In the genomic region with DNA sequence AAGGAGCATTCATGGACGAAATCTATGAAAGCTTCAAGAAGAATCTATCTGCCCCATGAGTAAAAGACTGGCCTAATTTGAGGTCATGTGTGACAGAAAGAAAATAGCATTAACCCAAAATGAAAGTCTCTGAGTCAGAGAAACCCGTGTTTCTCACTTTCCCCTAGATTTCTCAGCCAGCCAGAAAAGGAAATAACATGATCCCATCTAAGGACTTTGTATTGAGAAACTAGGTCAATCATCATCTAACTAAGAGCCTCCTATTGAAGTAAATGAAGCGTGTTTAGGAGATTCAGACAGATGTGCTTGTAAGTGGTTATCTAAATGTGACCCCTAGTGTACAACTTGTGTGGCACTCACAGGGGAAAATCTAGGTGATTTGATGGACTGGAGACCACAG, we compare ENCODE assay signal across 11 cellular contexts.
DNase-seq lines count a peak whose midpoint lies in the region; ATAC-seq lines count a peak whose summit lies in the region.
"Had no signal": no experiment of that assay in that cellular context is flagged by ENCODE, and none has a peak within 500 bp of the region (broad histone marks: within the 10 kb centered on the region; RNA-seq: fewer than 3 reads in every experiment).

No MANE protein-coding gene starts in this region.

- intact Hi-C loops in aorta (cut with DNase I) = no loop called here

- no peaks in the 10 kb centered on the region for H3K9me3 ChIP-seq in effector memory CD4-positive, alpha-beta T cell (ENCODE audit: control insufficient read depth, low read length)
- no peaks in the 10 kb centered on the region for H3K9me3 ChIP-seq in aorta (ENCODE audit: control insufficient read depth, low read length)

- DNase-seq in DMS53 (lab: John Stamatoyannopoulos, UW) (peak; percentile 27), GM19238 (ENCODE audit: insufficient read length, low spot score) (peak; percentile 10), glomerular visceral epithelial cell (ENCODE audit: extremely low spot score) (peak; percentile 29), NOMO-1 treated with DMSO at 0.1 percent for 48 hours (lab: John Stamatoyannopoulos, UW; ENCODE audit: unreplicated experiment) (no peak), aorta (no peak), hippocampal formation (lab: John Stamatoyannopoulos, UW) (no peak)
- no peak for DNase-seq in effector memory CD4-positive, alpha-beta T cell
- DNase-seq: activated T-cell treated with anti-CD3 and anti-CD28 coated beads, Interleukin-2, amount 50 U/mL, for 4 hours; NCI-H2081 treated with DMSO at 0.1 percent for 48 hours; T-helper 2 cell had no signal

- WGBS in aorta, 2 donors = 45 to 59% methylated on average over 3 of the region's 3 CpGs

- no peak overlapping the region for H3K4me3 ChIP-seq in effector memory CD4-positive, alpha-beta T cell (ENCODE audit: insufficient read depth, low read depth, low read length, poor library complexity, severe bottlenecking)
- no peak overlapping the region for H3K4me3 ChIP-seq in aorta (ENCODE audit: low read length in 2 of 2)

- H3K36me3 ChIP-seq in effector memory CD4-positive, alpha-beta T cell (ENCODE audit: control insufficient read depth, insufficient read depth, low read length) = no peaks in the 10 kb centered on the region
- H3K36me3 ChIP-seq in aorta (ENCODE audit: control insufficient read depth in 1 of 2, insufficient read depth in 2 of 2, low read length in 1 of 2) = no peaks in the 10 kb centered on the region

- no peaks in the 10 kb centered on the region for H3K4me1 ChIP-seq in effector memory CD4-positive, alpha-beta T cell (ENCODE audit: control insufficient read depth, insufficient read depth, low read length, poor library complexity, severe bottlenecking)
- H3K4me1 ChIP-seq in aorta (ENCODE audit: control insufficient read depth in 1 of 2, insufficient read depth in 2 of 2, low read length in 2 of 2) = peaks cover 3 to 4% of the 10 kb centered on the region in 2 donors

- peak; percentile 82 for ATAC-seq in HG03460 (IDR thresholded peaks at IDR 0.05; ENCODE audit: unreplicated experiment)
- no peak for ATAC-seq in aorta (ENCODE audit: low FRiP score)
- ATAC-seq: activated T-cell treated with anti-CD3 and anti-CD28 coated beads, Interleukin-2, amount 50 U/mL, for 4 hours had no signal

- H3K27me3 ChIP-seq in effector memory CD4-positive, alpha-beta T cell (replicated peaks; ENCODE audit: control insufficient read depth, insufficient read depth, low read length, poor library complexity, severe bottlenecking) = no peaks in the 10 kb centered on the region
- no peaks in the 10 kb centered on the region for H3K27me3 ChIP-seq in aorta (ENCODE audit: control insufficient read depth in 1 of 2, insufficient read depth in 2 of 2, low read length in 1 of 2)

- H3K27ac ChIP-seq in effector memory CD4-positive, alpha-beta T cell (ENCODE audit: insufficient read depth, low read length, poor library complexity, severe bottlenecking) = no peak overlapping the region
- H3K27ac ChIP-seq in aorta (ENCODE audit: low read depth in 1 of 2, low read length in 2 of 2) = no peak overlapping the region

Comparison
In these comparisons a context has a peak if more than half of its experiments do, and no peak if none do; other contexts are left out.
1. DNase-seq: peak in DMS53 (single experiment), GM19238 (single experiment) and glomerular visceral epithelial cell (single experiment); none in effector memory CD4-positive, alpha-beta T cell (0 of 3), NOMO-1 treated with DMSO at 0.1 percent for 48 hours (single experiment), aorta (0 of 2) and hippocampal formation (0 of 2).